8 cellular contexts compared by ENCODE assay signal in genomic region chr1:54273092-54273836, GRCh38.
A peak's percentile ranks its signal among the peaks of the same experiment; 100 is the strongest.
DNase-seq lines count a peak whose midpoint lies in the region; ATAC-seq and TF ChIP-seq lines count a peak whose summit lies in the region.

No MANE protein-coding gene starts in this region.

- no peak overlapping the region for H3K4me3 Mint-ChIP-seq in activated T-helper 17 cell treated with anti-CD3 and anti-CD28 coated beads, Interleukin-2, amount 50 U/mL, for 72 hours

- no peaks in the 10 kb centered on the region; the same call in 1 of the 2 replicates for H3K36me3 ChIP-seq in BE2C
- no peaks in the 10 kb centered on the region for H3K36me3 ChIP-seq in heart right ventricle
- H3K36me3 ChIP-seq in prostate gland = no peaks in the 10 kb centered on the region

- TF ChIP-seq POLR2A in prostate gland (IDR thresholded peaks at IDR 0.05) = no peak

- intact Hi-C loops in heart right ventricle (cut with DNase I) = loop anchor here in 4 of 10 donors (5.0 to 10.0 kb wide), 3 partner anchors 56 to 132 kb away; partner anchors contain the start of gene SSBP3 (in 2 of the 4)
- intact Hi-C loops in prostate gland (cut with DNase I) = loop anchor here (1.0 to 2.0 kb wide), 2 partner anchors 134 to 214 kb away; partner anchors contain the start of gene SSBP3

- H3K4me1 ChIP-seq in BE2C (peaks cover 11% of the 10 kb centered on the region), heart right ventricle (peaks cover 49 to 89% (median 69%) of the 10 kb centered on the region in 9 donors), prostate gland (replicated peaks) (peaks cover 44% of the 10 kb centered on the region)

- no peak for ATAC-seq in activated T-helper 17 cell treated with anti-CD3 and anti-CD28 coated beads, Interleukin-2, amount 50 U/mL, for 72 hours (replicated peaks)
- ATAC-seq in heart right ventricle (peak; percentile 31 to 86 (median 67)), GM19397 (IDR thresholded peaks at IDR 0.05; ENCODE audit: unreplicated experiment) (no peak)

- 56 to 59% methylated on average over 23 of the region's 23 CpGs for WGBS in heart right ventricle, 2 donors
- WGBS in prostate gland = 39% methylated on average over 15 of the region's 23 CpGs

- H3K4me3 ChIP-seq in BE2C (ENCODE audit: low read depth, low read length) = peak overlapping the region; percentile 32
- H3K4me3 ChIP-seq in heart right ventricle = peak overlapping the region in 3 of 10 donors; percentile 1 to 11 (median 3)
- no peak overlapping the region for H3K4me3 ChIP-seq in prostate gland

- DNase-seq in BE2C (peak; percentile 83), M059J (ENCODE audit: low read depth) (peak; percentile 92), heart right ventricle (peak; percentile 43 to 71), prostate gland (ENCODE audit: low spot score) (no peak), SKM-1 (lab: John Stamatoyannopoulos, UW; ENCODE audit: unreplicated experiment) (no peak), DMS53 treated with DMSO at 0.1 percent for 48 hours (lab: John Stamatoyannopoulos, UW; ENCODE audit: unreplicated experiment) (no peak)

- peaks cover 10% of the 10 kb centered on the region for H3K4me1 Mint-ChIP-seq in activated T-helper 17 cell treated with anti-CD3 and anti-CD28 coated beads, Interleukin-2, amount 50 U/mL, for 72 hours

- peak overlapping the region; percentile 59 for H3K27ac Mint-ChIP-seq in activated T-helper 17 cell treated with anti-CD3 and anti-CD28 coated beads, Interleukin-2, amount 50 U/mL, for 72 hours

- peak overlapping the region; percentile 7 to 91 (median 88) for H3K27ac ChIP-seq in heart right ventricle
- peak overlapping the region; percentile 80 to 86 for H3K27ac ChIP-seq in prostate gland

- no peaks in the 10 kb centered on the region for H3K27me3 Mint-ChIP-seq in activated T-helper 17 cell treated with anti-CD3 and anti-CD28 coated beads, Interleukin-2, amount 50 U/mL, for 72 hours

- TF ChIP-seq CTCF in BE2C (IDR thresholded peaks at IDR 0.05; ENCODE audit: low read depth, low read length) (peak; percentile 72), heart right ventricle (IDR thresholded peaks at IDR 0.05) (peak in 5 of 9 donors; percentile 27 to 54 (median 32)), prostate gland (IDR thresholded peaks at IDR 0.05) (no peak)

- H3K27me3 ChIP-seq in BE2C (no peaks in the 10 kb centered on the region), heart right ventricle (no peaks in the 10 kb centered on the region), prostate gland (replicated peaks; ENCODE audit: insufficient read depth) (no peaks in the 10 kb centered on the region)

- H3K9me3 ChIP-seq in BE2C = no peaks in the 10 kb centered on the region
- H3K9me3 ChIP-seq in heart right ventricle = no peaks in the 10 kb centered on the region
- no peaks in the 10 kb centered on the region for H3K9me3 ChIP-seq in prostate gland

- H3K9me3 Mint-ChIP-seq in activated T-helper 17 cell treated with anti-CD3 and anti-CD28 coated beads, Interleukin-2, amount 50 U/mL, for 72 hours = no peaks in the 10 kb centered on the region

- peaks cover 4% of the 10 kb centered on the region for H3K36me3 Mint-ChIP-seq in activated T-helper 17 cell treated with anti-CD3 and anti-CD28 coated beads, Interleukin-2, amount 50 U/mL, for 72 hours (ENCODE audit: low read depth)

Comparison
In these comparisons a context has a peak if more than half of its experiments do, and no peak if none do; other contexts are left out.
1. DNase-seq: peak in BE2C (single experiment), M059J (single experiment) and heart right ventricle (2 of 2); none in prostate gland (single experiment), SKM-1 (single experiment) and DMS53 treated with DMSO at 0.1 percent for 48 hours (single experiment).
2. CTCF ChIP-seq: peak in BE2C (single experiment) and heart right ventricle (5 of 9); none in prostate gland (0 of 4).
3. ATAC-seq: peak in heart right ventricle (8 of 8); none in activated T-helper 17 cell treated with anti-CD3 and anti-CD28 coated beads, Interleukin-2, amount 50 U/mL, for 72 hours (single experiment) and GM19397 (single experiment).